In genomic region chr4:53905935-53906377, GRCh38 we compare ENCODE assay signal across 8 cellular contexts.
A peak's percentile ranks its signal among the peaks of the same experiment; 100 is the strongest.
DNase-seq lines count a peak whose midpoint lies in the region; ATAC-seq and TF ChIP-seq lines count a peak whose summit lies in the region.

No MANE protein-coding gene starts in this region.

- no peak overlapping the region for H3K27ac Mint-ChIP-seq in activated CD8-positive, alpha-beta T cell treated with anti-CD3 and anti-CD28 coated beads, Interleukin-2, amount 10 ng/mL, durations not matched to agents 7 days and 5 days

- intact Hi-C loops in heart right ventricle (cut with DNase I), result loop anchor here in 9 of 10 donors (5.0 to 10.0 kb wide), 12 partner anchors 51 to 891 kb away; partner anchors contain the start of gene PDGFRA (in 3 of the 9)

- H3K4me3 Mint-ChIP-seq in activated T-cell treated with anti-CD3 and anti-CD28 coated beads, Interleukin-2, amount 50 U/mL, for 4 hours, result peak overlapping the region; percentile 45
- peak overlapping the region; percentile 57 for H3K4me3 Mint-ChIP-seq in activated CD8-positive, alpha-beta T cell treated with anti-CD3 and anti-CD28 coated beads, Interleukin-2, amount 10 ng/mL, durations not matched to agents 7 days and 5 days

- no peak for DNase-seq in activated T-cell treated with anti-CD3 and anti-CD28 coated beads, Interleukin-2, amount 50 U/mL, for 4 hours
- DNase-seq in activated T-cell treated with anti-CD3 and anti-CD28 coated beads for 4 hours, result no peak
- DNase-seq in Jurkat, Clone E6-1 (ENCODE audit: low read depth, low spot score), result peak; percentile 29
- no peak for DNase-seq in activated CD8-positive, alpha-beta T cell treated with anti-CD3 and anti-CD28 coated beads, Interleukin-2, amount 10 ng/mL, durations not matched to agents 7 days and 5 days
- DNase-seq in heart right ventricle, result peak; percentile 24 to 40
- peak; percentile 45 for DNase-seq in renal cortical epithelial cell (ENCODE audit: low read depth)
- no peak for DNase-seq in NCI-H2171 treated with DMSO at 0.1 percent for 48 hours (lab: John Stamatoyannopoulos, UW)
- no peak for DNase-seq in stimulated activated CD4-positive, alpha-beta T cell treated with anti-CD3 and anti-CD28 coated beads, Interleukin-12 subunit alpha, Interleukin-12 subunit beta, amount 100 ng/mL, for 4 hours

- peak overlapping the region; percentile 28 for H3K4me3 ChIP-seq in Jurkat, Clone E6-1 (ENCODE audit: low read length)
- peak overlapping the region in 7 of 10 donors; percentile 25 to 52 (median 38) for H3K4me3 ChIP-seq in heart right ventricle

- peaks cover 0 to 49% (median 40%) of the 10 kb centered on the region in 7 donors for H3K27me3 ChIP-seq in heart right ventricle

- ATAC-seq in activated T-cell treated with anti-CD3 and anti-CD28 coated beads, Interleukin-2, amount 50 U/mL, for 4 hours, result peak in 1 of 2 donors; percentile 27
- no peak for ATAC-seq in activated CD8-positive, alpha-beta T cell treated with anti-CD3 and anti-CD28 coated beads, Interleukin-2, amount 10 ng/mL, durations not matched to agents 7 days and 5 days
- ATAC-seq in heart right ventricle, result peak in 7 of 8 donors; percentile 37 to 73 (median 58)

- H3K4me1 ChIP-seq in heart right ventricle, result peaks cover 4 to 39% (median 26%) of the 10 kb centered on the region in 9 donors

- H3K36me3 ChIP-seq in heart right ventricle, result no peaks in the 10 kb centered on the region

- H3K4me1 Mint-ChIP-seq in activated T-cell treated with anti-CD3 and anti-CD28 coated beads, Interleukin-2, amount 50 U/mL, for 4 hours (ENCODE audit: low read depth), result peaks cover 13% of the 10 kb centered on the region
- peaks cover 13% of the 10 kb centered on the region for H3K4me1 Mint-ChIP-seq in activated CD8-positive, alpha-beta T cell treated with anti-CD3 and anti-CD28 coated beads, Interleukin-2, amount 10 ng/mL, durations not matched to agents 7 days and 5 days (ENCODE audit: low read depth)

- no peaks in the 10 kb centered on the region for H3K36me3 Mint-ChIP-seq in activated T-cell treated with anti-CD3 and anti-CD28 coated beads, Interleukin-2, amount 50 U/mL, for 4 hours (ENCODE audit: insufficient read depth)
- H3K36me3 Mint-ChIP-seq in activated CD8-positive, alpha-beta T cell treated with anti-CD3 and anti-CD28 coated beads, Interleukin-2, amount 10 ng/mL, durations not matched to agents 7 days and 5 days (ENCODE audit: low read depth), result no peaks in the 10 kb centered on the region

- TF ChIP-seq CTCF in heart right ventricle (IDR thresholded peaks at IDR 0.05), result no peak

- H3K9me3 ChIP-seq in heart right ventricle, result no peaks in the 10 kb centered on the region

- POLR2A ChIA-PET in activated CD8-positive, alpha-beta T cell treated with anti-CD3 and anti-CD28 coated beads, Interleukin-2, amount 10 ng/mL, durations not matched to agents 7 days and 5 days (lab: Charles Lee), result no interaction called here

- CTCF ChIA-PET in activated CD8-positive, alpha-beta T cell treated with anti-CD3 and anti-CD28 coated beads, Interleukin-2, amount 10 ng/mL, durations not matched to agents 7 days and 5 days (lab: Charles Lee), result interaction anchor here (2.1 to 6.6 kb wide), 2 partner anchors 313 to 327 kb away, joined by 8 to 87 read pairs; no protein-coding TSS in a partner anchor

- no peaks in the 10 kb centered on the region for H3K9me3 Mint-ChIP-seq in activated T-cell treated with anti-CD3 and anti-CD28 coated beads, Interleukin-2, amount 50 U/mL, for 4 hours
- H3K9me3 Mint-ChIP-seq in activated CD8-positive, alpha-beta T cell treated with anti-CD3 and anti-CD28 coated beads, Interleukin-2, amount 10 ng/mL, durations not matched to agents 7 days and 5 days (ENCODE audit: insufficient read depth), result no peaks in the 10 kb centered on the region

- H3K27ac ChIP-seq in heart right ventricle, result peak overlapping the region in 6 of 10 donors; percentile 21 to 72 (median 58)

- 3 to 7% methylated on average over 11 of the region's 11 CpGs for WGBS in heart right ventricle, 2 donors

- H3K27me3 Mint-ChIP-seq in activated T-cell treated with anti-CD3 and anti-CD28 coated beads, Interleukin-2, amount 50 U/mL, for 4 hours (ENCODE audit: low read depth), result peaks cover 53% of the 10 kb centered on the region
- H3K27me3 Mint-ChIP-seq in activated CD8-positive, alpha-beta T cell treated with anti-CD3 and anti-CD28 coated beads, Interleukin-2, amount 10 ng/mL, durations not matched to agents 7 days and 5 days (ENCODE audit: low read depth), result peaks cover 37% of the 10 kb centered on the region

Comparison
In these comparisons a context has a peak if more than half of its experiments do, and no peak if none do; other contexts are left out.
1. DNase-seq: peak in Jurkat, Clone E6-1 (single experiment), heart right ventricle (2 of 2) and renal cortical epithelial cell (single experiment); none in activated T-cell treated with anti-CD3 and anti-CD28 coated beads, Interleukin-2, amount 50 U/mL, for 4 hours (single experiment), activated T-cell treated with anti-CD3 and anti-CD28 coated beads for 4 hours (single experiment), activated CD8-positive, alpha-beta T cell treated with anti-CD3 and anti-CD28 coated beads, Interleukin-2, amount 10 ng/mL, durations not matched to agents 7 days and 5 days (single experiment), NCI-H2171 treated with DMSO at 0.1 percent for 48 hours (single experiment) and stimulated activated CD4-positive, alpha-beta T cell treated with anti-CD3 and anti-CD28 coated beads, Interleukin-12 subunit alpha, Interleukin-12 subunit beta, amount 100 ng/mL, for 4 hours (single experiment).